In genomic region chr22:17171016-17171312, GRCh38 we compare ENCODE assay signal across 8 cellular contexts. TPM values are rescaled to one million over a fixed set of nuclear protein-coding genes. Genes with fewer than 3 reads are reported as not detected.
DNase-seq lines count a peak whose midpoint lies in the region; ATAC-seq and TF ChIP-seq lines count a peak whose summit lies in the region.

No MANE protein-coding gene starts in this region.

- BruUV-seq in HCT116 (replicated peaks; lab: Mats Ljungman, UMichigan), result TSS peak; percentile 89

- H3K9me3 ChIP-seq in HCT116 (ENCODE audit: control insufficient read depth in 1 of 2, insufficient read depth in 1 of 2, low read depth in 1 of 2, low read length in 2 of 2) (no peaks in the 10 kb centered on the region), right atrium auricular region (no peaks in the 10 kb centered on the region), smooth muscle cell (replicated peaks; ENCODE audit: low read depth) (no peaks in the 10 kb centered on the region)

- H3F3A ChIP-seq in smooth muscle cell (ENCODE audit: low read depth), result no peaks in the 10 kb centered on the region

- H3K4me1 ChIP-seq in HCT116 (ENCODE audit: control insufficient read depth in 1 of 2, insufficient read depth in 2 of 2, low read length in 2 of 2) (peaks cover 10% of the 10 kb centered on the region in 2 experiments), right atrium auricular region (peaks cover 0 to 21% of the 10 kb centered on the region in 2 donors), smooth muscle cell (ENCODE audit: low read depth) (peaks cover 7% of the 10 kb centered on the region)

- intact Hi-C loops in HCT116 (cut with micrococcal nuclease), result loop anchor here (1.0 to 5.0 kb wide), 4 partner anchors 12 to 330 kb away; partner anchors contain the start of genes CECR2 and HDHD5

- POLR2A ChIA-PET in HCT116 (lab: Charles Lee), result interaction anchor here (1.2 to 2.5 kb wide), 5 partner anchors 11 to 331 kb away, joined by 3 to 13 read pairs (median 7); partner anchors contain the start of gene HDHD5

- TF ChIP-seq CTCF in HCT116 (IDR thresholded peaks at IDR 0.05 in 2 of 3, conservative IDR thresholded peaks at IDR 0.05 in 1 of 3; ENCODE audit: borderline replicate concordance in 1 of 3, insufficient read depth in 1 of 3, low read depth in 2 of 3, low read length in 2 of 3) (peak in 1 of 3 experiments; percentile 54; a peak in 2 of 6 replicates), WI38 (IDR thresholded peaks at IDR 0.05; ENCODE audit: low read depth, low read length) (no peak), right atrium auricular region (IDR thresholded peaks at IDR 0.05) (no peak), smooth muscle cell (IDR thresholded peaks at IDR 0.05; ENCODE audit: borderline replicate concordance, insufficient read depth, poor library complexity, severe bottlenecking) (no peak)

- H3K36me3 ChIP-seq in HCT116 (ENCODE audit: control insufficient read depth in 1 of 2, insufficient read depth in 2 of 2, low read length in 2 of 2), result no peaks in the 10 kb centered on the region
- H3K36me3 ChIP-seq in right atrium auricular region, result no peaks in the 10 kb centered on the region
- H3K36me3 ChIP-seq in smooth muscle cell (ENCODE audit: low read depth), result no peaks in the 10 kb centered on the region

- H3K9me2 ChIP-seq in HCT116 (ENCODE audit: insufficient read depth), result no peaks in the 10 kb centered on the region

- no peak for TF ChIP-seq RAD21 in HCT116 (IDR thresholded peaks at IDR 0.05; ENCODE audit: low read depth)

- H3K27me3 ChIP-seq in HCT116 (ENCODE audit: insufficient read depth, low read length) (no peaks in the 10 kb centered on the region), right atrium auricular region (no peaks in the 10 kb centered on the region), smooth muscle cell (ENCODE audit: low read depth) (no peaks in the 10 kb centered on the region)

- peak overlapping the region; percentile 85 for H3K4me2 ChIP-seq in HCT116 (ENCODE audit: low read length)
- H3K4me2 ChIP-seq in smooth muscle cell, result peak overlapping the region; percentile 81

- peak overlapping the region; percentile 73 for H3K9ac ChIP-seq in HCT116 (ENCODE audit: low read length)
- H3K9ac ChIP-seq in smooth muscle cell (ENCODE audit: low read depth), result peak overlapping the region; percentile 85

- H3K79me2 ChIP-seq in HCT116 (ENCODE audit: insufficient read depth, low read length), result no peaks in the 10 kb centered on the region
- H3K79me2 ChIP-seq in smooth muscle cell (ENCODE audit: low read depth), result no peaks in the 10 kb centered on the region

- ATAC-seq in HCT116 (no peak; the same call in 1 of the 2 replicates), GM21381 (IDR thresholded peaks at IDR 0.05; ENCODE audit: unreplicated experiment) (no peak)

- CTCF ChIA-PET in HCT116 (lab: Charles Lee), result interaction anchor here (0.6 to 4.8 kb wide), 47 partner anchors 10 to 468 kb away, joined by 3 to 125 read pairs (median 6); partner anchors contain the start of genes ADA2, BCL2L13, HDHD5 and IL17RA

- H2AFZ ChIP-seq in HCT116 (ENCODE audit: low read depth, low read length, poor library complexity, severe bottlenecking) (no peak overlapping the region), smooth muscle cell (ENCODE audit: low read depth) (peak overlapping the region; percentile 100)

- no peak for TF ChIP-seq POLR2A in HCT116 (IDR thresholded peaks at IDR 0.05; ENCODE audit: borderline replicate concordance, extremely low read depth, insufficient read depth, insufficient read length)

- WGBS in smooth muscle cell (ENCODE audit: low lambda C conversion rate), result 23% methylated on average over 6 of the region's 6 CpGs

- DNase-seq in HCT116 (ENCODE audit: low read depth, low spot score) (no peak), right atrium auricular region (ENCODE audit: low spot score) (no peak), smooth muscle cell (lab: John Stamatoyannopoulos, UW; ENCODE audit: unreplicated experiment) (no peak), NCI-H524 treated with DMSO at 0.1 percent for 48 hours (lab: John Stamatoyannopoulos, UW) (no peak), activated gamma-delta T cell (lab: John Stamatoyannopoulos, UW) (no peak), NCI-H1436 treated with DMSO at 0.1 percent for 48 hours (lab: John Stamatoyannopoulos, UW) (no peak)

- H3K4me3 ChIP-seq in HCT116 (replicated peaks in 1 of 2; ENCODE audit: low read depth in 1 of 2, low read length in 2 of 2) (peak overlapping the region; percentile 62 to 69), WI38 (ENCODE audit: low read depth, low read length) (peak overlapping the region; percentile 63), right atrium auricular region (peak overlapping the region; percentile 69 to 70), smooth muscle cell (peak overlapping the region; percentile 94)

- H4K20me1 ChIP-seq in HCT116 (ENCODE audit: insufficient read depth) (no peaks in the 10 kb centered on the region), smooth muscle cell (ENCODE audit: low read depth) (no peaks in the 10 kb centered on the region)

- H3K27ac ChIP-seq in HCT116 (ENCODE audit: low read depth, low read length), result peak overlapping the region; percentile 98
- peak overlapping the region; percentile 92 to 95 for H3K27ac ChIP-seq in right atrium auricular region
- H3K27ac ChIP-seq in smooth muscle cell (ENCODE audit: low read depth), result peak overlapping the region; percentile 87

- RAD21 ChIA-PET in HCT116 (lab: Charles Lee; ENCODE audit: low non-redundant PET in 1 of 2, low total read pairs in 2 of 2, uncharacterized antibody in 2 of 2, unreplicated experiment in 2 of 2), result interaction anchor here (1.0 to 1.9 kb wide), 3 partner anchors 14 to 331 kb away, joined by 3 to 8 read pairs (median 3); no protein-coding TSS in a partner anchor

TF ChIP-seq in HCT116, 20 proteins besides CTCF, POLR2A, EP300 and RAD21 (continues in another document):
- TF ChIP-seq CEBPB (IDR thresholded peaks at IDR 0.05; ENCODE audit: low read depth) (no peak), SP1 (IDR thresholded peaks at IDR 0.05; ENCODE audit: low read depth) (no peak), CBX3 (IDR thresholded peaks at IDR 0.05; ENCODE audit: low read depth) (no peak), ZNF274 (IDR thresholded peaks at IDR 0.05; ENCODE audit: low read depth, low read length) (no peak), SRF (IDR thresholded peaks at IDR 0.05; ENCODE audit: low read depth) (no peak), EGR1 (IDR thresholded peaks at IDR 0.05; ENCODE audit: low read depth) (no peak), EZH2phosphoT487 (IDR thresholded peaks at IDR 0.05; ENCODE audit: borderline replicate concordance) (no peak), TCF7L2 (IDR thresholded peaks at IDR 0.05; ENCODE audit: borderline replicate concordance, extremely low read depth, insufficient read depth, insufficient read length) (no peak)
- TF ChIP-seq, protein P1, sequence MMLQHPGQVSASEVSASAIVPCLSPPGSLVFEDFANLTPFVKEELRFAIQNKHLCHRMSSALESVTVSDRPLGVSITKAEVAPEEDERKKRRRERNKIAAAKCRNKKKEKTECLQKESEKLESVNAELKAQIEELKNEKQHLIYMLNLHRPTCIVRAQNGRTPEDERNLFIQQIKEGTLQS (IDR thresholded peaks at IDR 0.05), result no peak
- TF ChIP-seq, protein P2, sequence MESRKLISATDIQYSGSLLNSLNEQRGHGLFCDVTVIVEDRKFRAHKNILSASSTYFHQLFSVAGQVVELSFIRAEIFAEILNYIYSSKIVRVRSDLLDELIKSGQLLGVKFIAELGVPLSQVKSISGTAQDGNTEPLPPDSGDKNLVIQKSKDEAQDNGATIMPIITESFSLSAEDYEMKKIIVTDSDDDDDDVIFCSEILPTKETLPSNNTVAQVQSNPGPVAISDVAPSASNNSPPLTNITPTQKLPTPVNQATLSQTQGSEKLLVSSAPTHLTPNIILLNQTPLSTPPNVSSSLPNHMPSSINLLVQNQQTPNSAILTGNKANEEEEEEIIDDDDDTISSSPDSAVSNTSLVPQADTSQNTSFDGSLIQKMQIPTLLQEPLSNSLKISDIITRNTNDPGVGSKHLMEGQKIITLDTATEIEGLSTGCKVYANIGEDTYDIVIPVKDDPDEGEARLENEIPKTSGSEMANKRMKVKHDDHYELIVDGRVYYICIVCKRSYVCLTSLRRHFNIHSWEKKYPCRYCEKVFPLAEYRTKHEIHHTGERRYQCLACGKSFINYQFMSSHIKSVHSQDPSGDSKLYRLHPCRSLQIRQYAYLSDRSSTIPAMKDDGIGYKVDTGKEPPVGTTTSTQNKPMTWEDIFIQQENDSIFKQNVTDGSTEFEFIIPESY (IDR thresholded peaks at IDR 0.05; ENCODE audit: extremely low read depth, insufficient replicate concordance, low read length), result no peak

RNA-seq across cellular contexts. Expression of gene HDHD5, which starts 11.9 kb away (rescaled TPM):
- 70.1 TPM for total RNA-seq in HCT116 (2021; ENCODE audit: unreplicated experiment)
- polyA plus RNA-seq in HCT116 (2012), result 72.0 and 75.3 TPM in 2 replicates
- total RNA-seq in right atrium auricular region, result 10 to 100 TPM; 33.1 to 39.7 TPM
- total RNA-seq in smooth muscle cell, result 18.9 and 25.5 TPM in 2 replicates
- polyA plus RNA-seq in smooth muscle cell, result 52.1 and 53.5 TPM in 2 replicates

RNA-seq across cellular contexts. Expression of gene ADA2, which starts 48.3 kb away (rescaled TPM):
- total RNA-seq in HCT116 (2021; ENCODE audit: unreplicated experiment) (0.20 TPM), right atrium auricular region (10 to 100 TPM in 1 of 2 donors, 1 to 10 TPM in 1; 8.6 to 19.9 TPM), smooth muscle cell (14.6 and 14.9 TPM in 2 replicates)
- polyA plus RNA-seq in HCT116 (2012), result 0.01 and 0.09 TPM in 2 replicates
- 16.9 and 17.7 TPM in 2 replicates for polyA plus RNA-seq in smooth muscle cell

RNA-seq across cellular contexts. Expression of gene TMEM121B, which starts 49.8 kb away (rescaled TPM):
- total RNA-seq in HCT116 (2021; ENCODE audit: unreplicated experiment) (0.57 TPM), right atrium auricular region (1 to 10 TPM in 1 of 2 donors, under 1 TPM in 1; 0.55 to 1.1 TPM), smooth muscle cell (0.09 TPM in 1 of 2 replicates, not detected in the other)
- polyA plus RNA-seq in HCT116 (2012), result 0.16 and 0.31 TPM in 2 replicates
- polyA plus RNA-seq in smooth muscle cell, result 0.15 and 0.54 TPM in 2 replicates
